In genomic region chr17:59853168-59853918, GRCh38 we compare ENCODE assay signal across 8 cellular contexts. TPM values are rescaled to one million over a fixed set of nuclear protein-coding genes. Genes with fewer than 3 reads are reported as not detected.
DNase-seq lines count a peak whose midpoint lies in the region; ATAC-seq, FAIRE-seq and TF ChIP-seq lines count a peak whose summit lies in the region.

No MANE protein-coding gene starts in this region.

- H3K9me3 Mint-ChIP-seq in memory B cell = no peaks in the 10 kb centered on the region

- H4K20me1 ChIP-seq in mammary epithelial cell (ENCODE audit: insufficient read depth, low read length) = no peaks in the 10 kb centered on the region

- H3K27me3 ChIP-seq in HUES64 (ENCODE audit: insufficient read depth, low read length) = no peaks in the 10 kb centered on the region
- H3K27me3 ChIP-seq in mammary epithelial cell (ENCODE audit: insufficient read depth, low read length) = no peaks in the 10 kb centered on the region

- H3K27ac ChIP-seq in HUES64 (ENCODE audit: low read depth, low read length) (peak overlapping the region; percentile 54), mammary epithelial cell (ENCODE audit: insufficient read depth, low read depth, low read length) (peak overlapping the region; percentile 64)

- no peaks in the 10 kb centered on the region for H3K79me2 ChIP-seq in mammary epithelial cell (ENCODE audit: insufficient read depth, low read length)

- peak; percentile 69 to 73 for TF ChIP-seq CTCF in mammary epithelial cell (conservative IDR thresholded peaks at IDR 0.05 in 1 of 2, IDR thresholded peaks at IDR 0.05 in 1 of 2; ENCODE audit: extremely low read depth in 1 of 2, insufficient read depth in 1 of 2, low read depth in 1 of 2, low read length in 2 of 2)

- no peaks in the 10 kb centered on the region for H3K27me3 Mint-ChIP-seq in memory B cell

- no peak overlapping the region for H3K4me2 ChIP-seq in mammary epithelial cell (ENCODE audit: insufficient read depth, low read depth, low read length)

- H2AFZ ChIP-seq in mammary epithelial cell (ENCODE audit: low read depth, low read length) = peak overlapping the region; percentile 72

- no peak overlapping the region; the same call in 1 of the 2 replicates for H3K9ac ChIP-seq in HUES64 (ENCODE audit: low read depth, low read length)
- no peak overlapping the region for H3K9ac ChIP-seq in mammary epithelial cell (ENCODE audit: insufficient read depth, low read length)

- H3K36me3 ChIP-seq in HUES64 (ENCODE audit: insufficient read depth, low read length) (no peaks in the 10 kb centered on the region), mammary epithelial cell (ENCODE audit: insufficient read depth, low read length) (peaks cover 2% of the 10 kb centered on the region)

- peak overlapping the region; percentile 71 for H3K27ac Mint-ChIP-seq in memory B cell

- 87% methylated on average over 13 of the region's 14 CpGs for WGBS in HUES64
- WGBS in mammary epithelial cell (ENCODE audit: low coverage, missing lambda C conversion rate) = 51% methylated on average over 14 of the region's 14 CpGs

- DNase-seq in ELR (ENCODE audit: low read depth) = peak; percentile 97
- peak; percentile 38 for DNase-seq in T-helper 22 cell (ENCODE audit: low read depth)
- DNase-seq in mammary epithelial cell = peak; percentile 98
- DNase-seq in memory B cell (ENCODE audit: low spot score in 2 of 2) = peak in 1 of 2 donors; percentile 52
- DNase-seq in urothelium cell line (ENCODE audit: low spot score) = peak; percentile 94
- no peak for DNase-seq in NCI-H524 treated with DMSO at 0.1 percent for 48 hours (lab: John Stamatoyannopoulos, UW)

- peaks cover 19% of the 10 kb centered on the region for H3K4me1 ChIP-seq in HUES64 (ENCODE audit: insufficient read depth, low read length)
- peaks cover 25% of the 10 kb centered on the region for H3K4me1 ChIP-seq in mammary epithelial cell (ENCODE audit: insufficient read depth, low read length)

- dilution Hi-C loops in mammary epithelial cell (cut with HindIII; ENCODE audit: low sequenced_read_pairs) = no loop called here

- ATAC-seq in memory B cell (ENCODE audit: low read depth) = peak; percentile 94
- no peak for ATAC-seq in HG02588 (IDR thresholded peaks at IDR 0.05; ENCODE audit: unreplicated experiment)

- H3K36me3 Mint-ChIP-seq in memory B cell = peaks cover 2% of the 10 kb centered on the region

- H3K4me3 ChIP-seq in HUES64 (ENCODE audit: low read length) = no peak overlapping the region
- H3K4me3 ChIP-seq in mammary epithelial cell (replicated peaks in 1 of 3; ENCODE audit: insufficient read depth in 1 of 3, low read depth in 2 of 3, low read length in 3 of 3) = no peak overlapping the region

- TSS peak; percentile 94 for BruUV-seq in mammary epithelial cell (replicated peaks; lab: Mats Ljungman, UMichigan)

- FAIRE-seq in urothelium cell line (lab: Jason Lieb, UNC) = peak; percentile 71

- intact Hi-C loops in mammary epithelial cell (cut with micrococcal nuclease) = loop anchor here (1.0 kb wide), 2 partner anchors 8 to 100 kb away; no protein-coding TSS in a partner anchor

- no peak overlapping the region for H3K4me3 Mint-ChIP-seq in memory B cell

- in situ Hi-C loops in mammary epithelial cell (cut with MboI; ENCODE audit: low sequenced_read_pairs in 2 of 2) = no loop called here

- peaks cover 13% of the 10 kb centered on the region for H3K4me1 Mint-ChIP-seq in memory B cell

- CTCF ChIA-PET in mammary epithelial cell (lab: Charles Lee; ENCODE audit: low non-redundant PET) = interaction anchor here (0.6 to 0.7 kb wide), 3 partner anchors 37 to 99 kb away, joined by 4 to 11 read pairs (median 5); no protein-coding TSS in a partner anchor

- no peaks in the 10 kb centered on the region for H3K9me3 ChIP-seq in HUES64 (ENCODE audit: insufficient read depth, low read depth, low read length)
- no peaks in the 10 kb centered on the region for H3K9me3 ChIP-seq in mammary epithelial cell (replicated peaks; ENCODE audit: insufficient read depth, low read length)

RNA-seq across cellular contexts. Expression of gene TUBD1, which starts 39.4 kb away (rescaled TPM):
- polyA plus RNA-seq in HUES64 (2013, experiment 1 of 2) = 15.5 TPM
- 12.6 TPM for polyA plus RNA-seq in HUES64 (2013, experiment 2 of 2)
- total RNA-seq in mammary epithelial cell = 1 to 10 TPM; 4.1 to 5.8 TPM
- polyA plus RNA-seq in mammary epithelial cell = 4.1 TPM
- polyA minus RNA-seq in mammary epithelial cell = not detected

RNA-seq across cellular contexts. Expression of gene RPS6KB1, which starts 39.6 kb away (rescaled TPM):
- polyA plus RNA-seq in HUES64 (2013, experiment 1 of 2) = 13.2 TPM
- polyA plus RNA-seq in HUES64 (2013, experiment 2 of 2) = 14.6 TPM
- total RNA-seq in mammary epithelial cell = 10 to 100 TPM; 16.8 to 28.5 TPM
- 8.2 TPM for polyA plus RNA-seq in mammary epithelial cell
- polyA minus RNA-seq in mammary epithelial cell = 12.8 TPM
